11 cellular contexts compared by ENCODE assay signal in the genomic region with DNA sequence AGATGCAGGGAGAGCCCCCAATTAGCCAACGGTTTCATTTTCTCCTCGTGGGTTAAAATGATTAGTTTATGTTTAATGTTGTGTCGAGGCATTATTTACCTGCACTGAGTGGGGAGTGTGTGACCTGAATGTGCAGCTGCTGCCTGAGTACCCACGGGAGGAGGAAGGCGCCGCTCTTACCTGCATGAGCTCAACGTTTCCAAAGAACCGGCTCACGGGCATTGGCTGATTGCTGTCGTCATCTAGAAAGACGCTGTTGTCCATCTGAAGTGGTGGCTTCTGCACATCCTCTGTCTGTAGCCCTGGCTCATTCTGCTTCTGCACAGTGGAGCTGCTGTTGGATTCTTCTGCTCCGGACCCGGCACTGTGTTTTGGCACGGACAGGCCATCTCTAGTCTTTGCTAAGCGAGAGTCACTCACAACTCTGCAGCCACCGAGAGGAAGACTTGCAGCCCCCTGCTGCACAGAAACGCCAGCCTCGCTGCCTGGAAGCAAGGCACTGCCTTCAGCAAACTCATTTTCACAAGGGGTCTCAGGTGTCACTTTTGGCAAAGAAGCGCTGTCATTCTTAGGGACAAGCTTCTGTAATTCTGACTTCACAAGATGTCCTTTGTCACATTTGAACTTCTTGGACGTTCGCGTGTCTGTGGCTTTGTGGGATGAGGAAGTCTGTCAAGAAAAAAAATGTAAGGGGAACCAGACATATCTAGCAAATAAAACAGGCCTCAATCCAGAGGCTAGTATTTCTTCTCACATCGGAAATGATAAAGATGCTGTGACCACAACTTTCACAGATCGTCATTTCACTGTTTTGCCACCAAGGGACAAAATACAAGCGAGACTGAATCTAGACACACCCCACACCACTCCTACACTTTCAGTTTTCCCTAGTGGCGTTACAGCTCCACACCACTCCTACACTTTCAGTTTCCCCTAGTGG. TPM values are rescaled to one million over a fixed set of nuclear protein-coding genes. Genes with fewer than 3 reads are reported as not detected.
A peak's percentile ranks its signal among the peaks of the same experiment; 100 is the strongest.
DNase-seq lines count a peak whose midpoint lies in the region; ATAC-seq and TF ChIP-seq lines count a peak whose summit lies in the region.
"Had no signal": no experiment of that assay in that cellular context is flagged by ENCODE, and none has a peak within 500 bp of the region (broad histone marks: within the 10 kb centered on the region; RNA-seq: fewer than 3 reads in every experiment).

No MANE protein-coding gene starts in this region.

- no peaks in the 10 kb centered on the region for H3K9me3 ChIP-seq in OCI-LY7 (ENCODE audit: low read length)

- H3K9me2 ChIP-seq in OCI-LY7 (ENCODE audit: insufficient read depth, low read length) = no peaks in the 10 kb centered on the region

- H3K36me3 Mint-ChIP-seq in activated CD4-positive, alpha-beta memory T cell treated with anti-CD3 and anti-CD28 coated beads, Interleukin-2, amount 10 ng/mL, durations not matched to agents 7 days and 5 days (ENCODE audit: low read depth) = peaks cover 35% of the 10 kb centered on the region
- peaks cover 6 to 8% of the 10 kb centered on the region in 2 donors for H3K36me3 Mint-ChIP-seq in naive B cell

- intact Hi-C loops in OCI-LY7 (cut with micrococcal nuclease; ENCODE audit: unreplicated experiment) = no loop called here

- peaks cover 24% of the 10 kb centered on the region for H3K4me1 Mint-ChIP-seq in activated CD4-positive, alpha-beta memory T cell treated with anti-CD3 and anti-CD28 coated beads, Interleukin-2, amount 10 ng/mL, durations not matched to agents 7 days and 5 days
- H3K4me1 Mint-ChIP-seq in naive B cell = peaks cover 9 to 22% (median 15%) of the 10 kb centered on the region in 3 donors

- H3K4me3 ChIP-seq in OCI-LY7 (ENCODE audit: low read depth, low read length, poor library complexity, severe bottlenecking) = no peak overlapping the region

- no peaks in the 10 kb centered on the region for H4K20me1 ChIP-seq in OCI-LY7 (ENCODE audit: insufficient read depth, low read length)

- BruUV-seq in OCI-LY7 (replicated peaks; lab: Mats Ljungman, UMichigan) = no TSS peak

- peak; percentile 81 for DNase-seq in CMK (ENCODE audit: low read depth)
- no peak for DNase-seq in activated CD4-positive, alpha-beta memory T cell treated with anti-CD3 and anti-CD28 coated beads, Interleukin-2, amount 10 ng/mL, durations not matched to agents 7 days and 5 days
- no peak for DNase-seq in naive B cell
- no peak for DNase-seq in OCI-LY7 (ENCODE audit: low spot score)
- DNase-seq in kidney glomerular epithelial cell (lab: John Stamatoyannopoulos, UW) = no peak
- DNase-seq in HPDE6-E6E7 (ENCODE audit: extremely low spot score) = no peak
- no peak for DNase-seq in NCI-H1930 (lab: John Stamatoyannopoulos, UW)
- DNase-seq: dermis blood vessel endothelial cell, NCI-H69 had no signal

- no peak overlapping the region for H2AFZ ChIP-seq in OCI-LY7 (ENCODE audit: low read length)

- peak overlapping the region; percentile 50 for H3K27ac Mint-ChIP-seq in activated CD4-positive, alpha-beta memory T cell treated with anti-CD3 and anti-CD28 coated beads, Interleukin-2, amount 10 ng/mL, durations not matched to agents 7 days and 5 days
- peak overlapping the region in 2 of 6 donors; percentile 35 to 65 for H3K27ac Mint-ChIP-seq in naive B cell
- H3K27ac Mint-ChIP-seq: mesothelial cell of epicardium had no signal

- H3K27ac ChIP-seq in OCI-LY7 (ENCODE audit: low read depth, low read length, poor library complexity, severe bottlenecking) = no peak overlapping the region

- no peaks in the 10 kb centered on the region for H3K27me3 Mint-ChIP-seq in activated CD4-positive, alpha-beta memory T cell treated with anti-CD3 and anti-CD28 coated beads, Interleukin-2, amount 10 ng/mL, durations not matched to agents 7 days and 5 days
- H3K27me3 Mint-ChIP-seq in naive B cell = no peaks in the 10 kb centered on the region

- H3K9me3 Mint-ChIP-seq in activated CD4-positive, alpha-beta memory T cell treated with anti-CD3 and anti-CD28 coated beads, Interleukin-2, amount 10 ng/mL, durations not matched to agents 7 days and 5 days = no peaks in the 10 kb centered on the region
- H3K9me3 Mint-ChIP-seq in naive B cell = no peaks in the 10 kb centered on the region
- H3K9me3 Mint-ChIP-seq: mesothelial cell of epicardium had no signal

- no peak overlapping the region for H3K4me2 ChIP-seq in OCI-LY7 (ENCODE audit: low read length)

- ATAC-seq in HG02938 (IDR thresholded peaks at IDR 0.05; ENCODE audit: unreplicated experiment) (peak; percentile 54), naive B cell (ENCODE audit: low read depth in 2 of 2) (peak; percentile 16 to 32)

- peaks cover 86% of the 10 kb centered on the region for H3K36me3 ChIP-seq in OCI-LY7 (ENCODE audit: insufficient read depth, low read length)

- H3K4me3 Mint-ChIP-seq in activated CD4-positive, alpha-beta memory T cell treated with anti-CD3 and anti-CD28 coated beads, Interleukin-2, amount 10 ng/mL, durations not matched to agents 7 days and 5 days = peak overlapping the region; percentile 34
- H3K4me3 Mint-ChIP-seq in naive B cell = no peak overlapping the region
- H3K4me3 Mint-ChIP-seq: mesothelial cell of epicardium had no signal

- TF ChIP-seq CTCF in OCI-LY7 (conservative IDR thresholded peaks at IDR 0.05; ENCODE audit: low read length) = no peak

- peaks cover 31% of the 10 kb centered on the region for H3K79me2 ChIP-seq in OCI-LY7 (ENCODE audit: insufficient read depth, low read depth, low read length)

- H3K4me1 ChIP-seq in OCI-LY7 (ENCODE audit: insufficient read depth, low read length, poor library complexity, severe bottlenecking) = peaks cover 11% of the 10 kb centered on the region

- POLR2A ChIA-PET in activated CD4-positive, alpha-beta memory T cell treated with anti-CD3 and anti-CD28 coated beads, Interleukin-2, amount 10 ng/mL, durations not matched to agents 7 days and 5 days (lab: Charles Lee) = interaction anchor here (0.7 to 2.0 kb wide), 4 partner anchors 9 to 33 kb away, joined by 3 to 12 read pairs (median 5); a partner anchor contains a TSS
- POLR2A ChIA-PET in OCI-LY7 (lab: Charles Lee) = no interaction called here

- CTCF ChIA-PET in activated CD4-positive, alpha-beta memory T cell treated with anti-CD3 and anti-CD28 coated beads, Interleukin-2, amount 10 ng/mL, durations not matched to agents 7 days and 5 days (lab: Charles Lee) = interaction anchor here (0.7 to 3.1 kb wide), 6 partner anchors 9 to 114 kb away, joined by 3 to 17 read pairs (median 3); a partner anchor contains a TSS
- CTCF ChIA-PET in OCI-LY7 (lab: Charles Lee; ENCODE audit: unreplicated experiment) = no interaction called here

RNA-seq across cellular contexts. Expression of a gene that starts 9.4 kb away (rescaled TPM):
- total RNA-seq in activated CD4-positive, alpha-beta memory T cell treated with anti-CD3 and anti-CD28 coated beads, Interleukin-2, amount 10 ng/mL, durations not matched to agents 7 days and 5 days = 10 to 100 TPM; 24.1 to 25.5 TPM
- polyA plus RNA-seq in naive B cell (ENCODE audit: low read depth in 6 of 6) = 10 to 100 TPM; 13.6 to 27.9 (median 21.9) TPM
- total RNA-seq in OCI-LY7 (2014; rRNA removed; shearing (Covaris generic)) = 43.4 and 59.5 TPM in 2 replicates
- 39.0 and 42.0 TPM in 2 replicates for total RNA-seq in OCI-LY7 (2022)

RNA-seq across cellular contexts. Expression of a gene that starts 33.4 kb away (rescaled TPM):
- 1 to 10 TPM; 9.0 to 9.5 TPM for total RNA-seq in activated CD4-positive, alpha-beta memory T cell treated with anti-CD3 and anti-CD28 coated beads, Interleukin-2, amount 10 ng/mL, durations not matched to agents 7 days and 5 days
- 10 to 100 TPM in 1 of 6 donors, 1 to 10 TPM in 5; 2.7 to 10.2 (median 7.3) TPM for polyA plus RNA-seq in naive B cell (ENCODE audit: low read depth in 6 of 6)
- 15.2 and 21.6 TPM in 2 replicates for total RNA-seq in OCI-LY7 (2014; rRNA removed; shearing (Covaris generic))
- total RNA-seq in OCI-LY7 (2022) = 16.0 and 17.9 TPM in 2 replicates

RNA-seq across cellular contexts. Expression of a gene that starts 33.6 kb away (rescaled TPM):
- 10 to 100 TPM; 43.0 to 46.0 TPM for total RNA-seq in activated CD4-positive, alpha-beta memory T cell treated with anti-CD3 and anti-CD28 coated beads, Interleukin-2, amount 10 ng/mL, durations not matched to agents 7 days and 5 days
- polyA plus RNA-seq in naive B cell (ENCODE audit: low read depth in 6 of 6) = 10 to 100 TPM in 5 of 6 donors, 1 to 10 TPM in 1; 8.1 to 34.6 (median 17.5) TPM
- 26.8 and 36.5 TPM in 2 replicates for total RNA-seq in OCI-LY7 (2014; rRNA removed; shearing (Covaris generic))
- total RNA-seq in OCI-LY7 (2022) = 71.0 and 71.7 TPM in 2 replicates
